Comparison of ENCODE assay signal across 2 cellular contexts in the genomic region with DNA sequence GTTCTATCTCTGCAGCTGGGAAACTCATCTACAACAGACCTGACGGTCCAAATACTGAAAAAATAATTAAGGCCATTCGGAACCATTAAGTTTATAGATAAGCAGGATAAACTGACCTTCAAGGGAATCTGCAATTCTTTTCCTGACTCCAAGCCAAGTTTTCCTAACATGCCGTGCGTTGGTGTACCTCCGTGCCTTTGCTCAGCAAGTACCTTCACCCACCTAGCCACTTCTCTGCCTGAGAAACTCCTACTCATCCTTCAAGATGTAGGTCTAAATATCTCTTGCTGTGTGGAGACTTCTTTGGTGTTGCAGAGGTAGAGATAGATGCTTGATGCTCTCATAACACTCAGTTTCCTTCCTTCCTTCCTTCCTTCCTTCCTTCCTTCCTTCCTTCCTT.
TF ChIP-seq lines count a peak whose summit lies in the region.

No MANE protein-coding gene starts in this region.

TF ChIP-seq in HEK293, 187 proteins besides CTCF, POLR2A, EP300 and RAD21:
- TF ChIP-seq GLIS1 (tag by site-specific recombination; IDR thresholded peaks at IDR 0.05) (no peak), ZNF366 (tag by site-specific recombination; conservative IDR thresholded peaks at IDR 0.05) (peak; percentile 85)

TF ChIP-seq in H1, 55 proteins besides CTCF, POLR2A, EP300 and RAD21:
- TF ChIP-seq RNF2 (IDR thresholded peaks at IDR 0.05; ENCODE audit: borderline replicate concordance, low read depth, low read length, missing control alignments, poor library complexity, severe bottlenecking) (no peak), RFX5 (IDR thresholded peaks at IDR 0.05; ENCODE audit: borderline replicate concordance, low read depth, low read length) (no peak)
